ENCODE assay signal across 14 cellular contexts in the genomic region with DNA sequence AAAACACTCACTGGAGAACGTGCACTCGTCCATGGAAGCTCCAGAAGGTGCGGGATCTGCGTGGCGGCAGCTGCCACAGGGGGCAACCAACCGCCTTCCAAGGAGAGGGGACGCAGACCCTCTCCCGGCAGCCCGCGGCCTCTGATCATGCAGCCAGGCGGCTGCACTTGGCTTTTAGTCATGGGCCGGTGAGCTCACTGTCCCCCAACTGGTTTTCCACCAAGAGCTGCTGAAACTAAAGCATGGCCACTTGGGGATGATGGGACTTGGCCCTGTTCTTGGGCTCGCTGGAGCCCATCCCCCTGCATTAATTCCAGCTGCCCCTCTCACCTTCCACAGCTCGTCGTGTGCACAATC. TPM values are rescaled to one million over a fixed set of nuclear protein-coding genes. Genes with fewer than 3 reads are reported as not detected.
DNase-seq lines count a peak whose midpoint lies in the region; ATAC-seq and TF ChIP-seq lines count a peak whose summit lies in the region.
"Had no signal": no experiment of that assay in that cellular context is flagged by ENCODE, and none has a peak within 500 bp of the region (broad histone marks: within the 10 kb centered on the region; RNA-seq: fewer than 3 reads in every experiment).

No MANE protein-coding gene starts in this region.

- 26 to 45% (median 36%) methylated on average over 10 to 15 of the region's 15 CpGs for WGBS in heart left ventricle, 4 donors
- WGBS in urinary bladder: 38% methylated on average over 15 of the region's 15 CpGs
- no CpG with 5 or more reads among the region's 15 CpGs for WGBS in H9 (ENCODE audit: extremely low coverage, insufficient read length, low lambda C conversion rate)

- H3K14ac ChIP-seq in H9 (ENCODE audit: insufficient read depth, low read length): no peak overlapping the region

- peak overlapping the region in 1 of 12 donors; percentile 15 for H3K4me3 ChIP-seq in heart left ventricle
- no peak overlapping the region for H3K4me3 ChIP-seq in urinary bladder (ENCODE audit: low read depth, low read length)
- H3K4me3 ChIP-seq: smooth muscle cell had no signal

- no peak overlapping the region for H3T11ph ChIP-seq in H9 (ENCODE audit: low read length)

- no peak for DNase-seq in heart left ventricle
- no peak for DNase-seq in cardiac septum (ENCODE audit: low spot score)
- no peak for DNase-seq in chondrocyte (ENCODE audit: low spot score)
- DNase-seq in nephron progenitor cell: peak; percentile 46
- no peak for DNase-seq in DMS153 (lab: John Stamatoyannopoulos, UW)
- no peak for DNase-seq in H9
- DNase-seq: activated CD8-positive, alpha-beta T cell treated with anti-CD3 and anti-CD28 coated beads for 36 hours; activated effector memory CD4-positive, alpha-beta T cell treated with Interleukin-2 at 50 U/mL for 16 hours; central memory CD4-positive, alpha-beta T cell; H7; T1000 had no signal

- H2BK5ac ChIP-seq in H9 (ENCODE audit: insufficient read length, low read length): no peak overlapping the region

- no peaks in the 10 kb centered on the region for H3K36me3 Mint-ChIP-seq in chondrocyte (ENCODE audit: low read depth)
- H3K36me3 Mint-ChIP-seq in nephron progenitor cell (ENCODE audit: low read depth): no peaks in the 10 kb centered on the region
- no peaks in the 10 kb centered on the region for H3K36me3 Mint-ChIP-seq in H9 (ENCODE audit: insufficient read depth in 1 of 3, low read depth in 3 of 3)

- H3K4me3 Mint-ChIP-seq in chondrocyte (ENCODE audit: unreplicated experiment): no peak overlapping the region
- peak overlapping the region; percentile 49 for H3K4me3 Mint-ChIP-seq in nephron progenitor cell
- H3K4me3 Mint-ChIP-seq in H9: no peak overlapping the region
- H3K4me3 Mint-ChIP-seq: activated CD8-positive, alpha-beta T cell treated with anti-CD3 and anti-CD28 coated beads for 36 hours had no signal

- H3K36me3 ChIP-seq in heart left ventricle (no peaks in the 10 kb centered on the region), urinary bladder (ENCODE audit: insufficient read depth) (no peaks in the 10 kb centered on the region)

- H3K4me1 Mint-ChIP-seq in chondrocyte (ENCODE audit: low read depth): peaks cover 47% of the 10 kb centered on the region
- H3K4me1 Mint-ChIP-seq in nephron progenitor cell: peaks cover 88% of the 10 kb centered on the region
- H3K4me1 Mint-ChIP-seq in H9: peaks cover 69 to 87% of the 10 kb centered on the region in 2 experiments

- no peaks in the 10 kb centered on the region for H3K23me2 ChIP-seq in H9 (ENCODE audit: insufficient read length, low read depth, low read length, poor library complexity, severe bottlenecking)

- TF ChIP-seq POLR2A in heart left ventricle (IDR thresholded peaks at IDR 0.05) (no peak), GM18505 (IDR thresholded peaks at IDR 0.05; ENCODE audit: borderline replicate concordance, extremely low read depth, insufficient read depth, insufficient read length) (no peak)

- no peak overlapping the region for H3K18ac ChIP-seq in H9 (ENCODE audit: insufficient read length, low read depth, low read length)

- H3K27me3 Mint-ChIP-seq in chondrocyte (ENCODE audit: low read depth): no peaks in the 10 kb centered on the region
- H3K27me3 Mint-ChIP-seq in nephron progenitor cell (ENCODE audit: low read depth, poor library complexity): peaks cover 13% of the 10 kb centered on the region
- peaks cover 7% of the 10 kb centered on the region for H3K27me3 Mint-ChIP-seq in H9 (ENCODE audit: low read depth)
- H3K27me3 Mint-ChIP-seq: activated CD8-positive, alpha-beta T cell treated with anti-CD3 and anti-CD28 coated beads for 36 hours had no signal

- no peaks in the 10 kb centered on the region for H3K27me3 ChIP-seq in heart left ventricle
- H3K27me3 ChIP-seq in H9 (ENCODE audit: insufficient read depth, low read length): no peaks in the 10 kb centered on the region

- no peak overlapping the region for H2AFZ ChIP-seq in H9 (ENCODE audit: low read length)

- no peak overlapping the region for H2BK20ac ChIP-seq in H9 (ENCODE audit: low read depth, low read length, poor library complexity, severe bottlenecking)

- H2BK120ac ChIP-seq in H9 (ENCODE audit: low read depth, low read length, poor library complexity, severe bottlenecking): no peak overlapping the region

- no peak overlapping the region for H2AK5ac ChIP-seq in H9 (ENCODE audit: insufficient read length, low read length)

- no peaks in the 10 kb centered on the region for H3K9me3 Mint-ChIP-seq in chondrocyte (ENCODE audit: low read depth)
- no peaks in the 10 kb centered on the region for H3K9me3 Mint-ChIP-seq in nephron progenitor cell
- H3K9me3 Mint-ChIP-seq in H9: no peaks in the 10 kb centered on the region
- H3K9me3 Mint-ChIP-seq: activated CD8-positive, alpha-beta T cell treated with anti-CD3 and anti-CD28 coated beads for 36 hours had no signal

- H3K56ac ChIP-seq in H9 (ENCODE audit: insufficient read length, low read depth, low read length): no peak overlapping the region

- H2BK12ac ChIP-seq in H9 (ENCODE audit: insufficient read length, low read depth, low read length): no peak overlapping the region

- H4K91ac ChIP-seq in H9 (ENCODE audit: insufficient read length, low read depth, low read length): no peak overlapping the region

- H3K4me1 ChIP-seq in heart left ventricle (peaks cover 6 to 92% (median 67%) of the 10 kb centered on the region in 12 donors), urinary bladder (ENCODE audit: insufficient read depth) (peaks cover 3% of the 10 kb centered on the region), H9 (ENCODE audit: insufficient read depth, low read length) (peaks cover 13% of the 10 kb centered on the region)

- ATAC-seq in heart left ventricle (no peak), GM18505 (IDR thresholded peaks at IDR 0.05; ENCODE audit: unreplicated experiment) (no peak)
- ATAC-seq: activated CD8-positive, alpha-beta T cell treated with anti-CD3 and anti-CD28 coated beads for 36 hours had no signal

- H3K4me2 ChIP-seq in H9 (ENCODE audit: insufficient read depth, insufficient read length, low read length): no peak overlapping the region
- H3K4me2 ChIP-seq: smooth muscle cell had no signal

- no peak overlapping the region for H3K9ac ChIP-seq in H9 (ENCODE audit: extremely low read depth, insufficient read length, low read length)

- H4K8ac ChIP-seq in H9 (replicated peaks; ENCODE audit: insufficient read length, low read depth, low read length): no peak overlapping the region

- H4K5ac ChIP-seq in H9 (ENCODE audit: insufficient read length, low read depth, low read length): no peak overlapping the region

- TF ChIP-seq CTCF in heart left ventricle (IDR thresholded peaks at IDR 0.05) (no peak), chondrocyte (IDR thresholded peaks at IDR 0.05) (no peak), nephron progenitor cell (IDR thresholded peaks at IDR 0.05) (no peak), H9 (conservative IDR thresholded peaks at IDR 0.05) (no peak)

- H4K20me1 ChIP-seq in H9 (ENCODE audit: control insufficient read depth, insufficient read depth, insufficient read length): no peaks in the 10 kb centered on the region

- H3K9me3 ChIP-seq in heart left ventricle (no peaks in the 10 kb centered on the region), H9 (ENCODE audit: control insufficient read depth, low read depth, low read length) (no peaks in the 10 kb centered on the region)

- no peak overlapping the region for H3K4ac ChIP-seq in H9 (ENCODE audit: low read depth, low read length)

- no peaks in the 10 kb centered on the region for H3K79me1 ChIP-seq in H9 (ENCODE audit: insufficient read depth, low read depth, low read length, poor library complexity, severe bottlenecking)

- no peak overlapping the region for H2BK15ac ChIP-seq in H9 (ENCODE audit: low read depth, low read length)

- H3K79me2 ChIP-seq in H9 (ENCODE audit: insufficient read depth, low read length): peaks cover 2% of the 10 kb centered on the region; the same call in 1 of the 2 replicates

- no peak overlapping the region for H3K23ac ChIP-seq in H9 (ENCODE audit: insufficient read length, low read depth, low read length)

- H3K27ac Mint-ChIP-seq in chondrocyte (ENCODE audit: unreplicated experiment) (peak overlapping the region; percentile 29), nephron progenitor cell (no peak overlapping the region), H9 (peak overlapping the region in 1 of 3 experiments; percentile 12; a peak in 1 of 7 replicates)
- H3K27ac Mint-ChIP-seq: activated CD8-positive, alpha-beta T cell treated with anti-CD3 and anti-CD28 coated beads for 36 hours had no signal

- H3K27ac ChIP-seq in heart left ventricle (peak overlapping the region in 10 of 12 donors; percentile 54 to 86 (median 70)), urinary bladder (ENCODE audit: low read depth) (peak overlapping the region; percentile 66), H9 (ENCODE audit: insufficient read length, low read depth, low read length) (no peak overlapping the region)

- intact Hi-C loops in heart left ventricle (cut with DNase I): loop anchor here in 6 of 10 donors (2.0 to 5.0 kb wide), 3 partner anchors 37 to 64 kb away; partner anchors contain the start of gene CCDC85C (in 6 of the 6)
- intact Hi-C loops in cardiac septum (cut with DNase I): loop anchor here (5.0 kb wide), 1 partner anchor 37 kb away; the partner anchor contains the start of gene CCDC85C

RNA-seq across cellular contexts. Expression of gene CCDC85C, which starts 39.1 kb away (rescaled TPM):
- 10 to 100 TPM; 22.5 to 45.4 (median 29.2) TPM for total RNA-seq in heart left ventricle
- polyA plus RNA-seq in heart left ventricle: 10 to 100 TPM; 29.7 to 43.5 TPM
- 21.4 TPM for total RNA-seq in cardiac septum
- total RNA-seq in chondrocyte: 4.0 to 7.0 TPM (median 6.5 TPM) in 3 replicates
- total RNA-seq in urinary bladder: 5.8 TPM
- polyA plus RNA-seq in urinary bladder: 36.0 TPM
- 33.2 and 36.3 TPM in 2 replicates for total RNA-seq in H9 (2021)
